Comparison of ENCODE assay signal across 1 cellular context in the genomic region with DNA sequence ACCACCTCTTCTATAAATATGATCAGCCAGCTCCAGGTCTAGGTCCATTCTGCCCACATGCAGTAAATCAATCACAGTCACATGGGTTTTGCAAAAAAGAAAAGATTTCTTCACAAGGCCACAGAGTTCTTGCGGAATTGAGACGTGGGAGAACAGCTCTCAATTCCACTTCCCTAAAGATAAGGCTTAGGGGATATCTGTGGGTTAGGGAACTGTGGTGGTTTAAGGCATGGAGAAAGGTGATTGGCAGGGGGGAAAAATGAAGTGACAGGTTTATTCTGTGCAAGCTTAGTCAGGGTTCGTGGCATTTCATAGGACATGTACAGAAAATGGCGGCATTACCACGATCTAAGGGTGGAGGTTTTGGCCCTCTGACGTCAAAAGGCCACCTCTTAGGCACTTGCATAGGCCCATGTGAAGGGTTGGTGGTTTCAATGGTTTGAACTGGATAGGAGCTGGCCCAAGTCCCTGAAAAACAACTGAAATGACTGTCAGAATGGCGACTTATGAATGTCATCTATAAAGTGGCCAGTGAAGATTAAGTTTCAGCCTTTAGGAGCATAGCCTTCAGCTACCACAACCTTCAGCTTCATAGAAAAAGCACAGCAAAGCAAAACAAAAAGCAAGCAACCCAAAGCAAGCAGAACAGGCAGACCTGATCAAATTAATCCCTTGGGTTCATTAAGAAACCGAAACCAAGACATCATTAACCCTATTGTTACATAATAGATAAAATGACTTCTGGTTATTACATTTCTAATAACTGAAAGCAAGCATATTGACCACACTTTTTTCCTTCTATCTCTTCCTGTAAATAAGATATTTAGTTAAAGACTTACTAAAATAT.
TF ChIP-seq lines count a peak whose summit lies in the region.

No MANE protein-coding gene starts in this region.

TF ChIP-seq in K562, 482 proteins besides CTCF, POLR2A, EP300 and RAD21 (continued from another document):
- TF ChIP-seq, protein P1, sequence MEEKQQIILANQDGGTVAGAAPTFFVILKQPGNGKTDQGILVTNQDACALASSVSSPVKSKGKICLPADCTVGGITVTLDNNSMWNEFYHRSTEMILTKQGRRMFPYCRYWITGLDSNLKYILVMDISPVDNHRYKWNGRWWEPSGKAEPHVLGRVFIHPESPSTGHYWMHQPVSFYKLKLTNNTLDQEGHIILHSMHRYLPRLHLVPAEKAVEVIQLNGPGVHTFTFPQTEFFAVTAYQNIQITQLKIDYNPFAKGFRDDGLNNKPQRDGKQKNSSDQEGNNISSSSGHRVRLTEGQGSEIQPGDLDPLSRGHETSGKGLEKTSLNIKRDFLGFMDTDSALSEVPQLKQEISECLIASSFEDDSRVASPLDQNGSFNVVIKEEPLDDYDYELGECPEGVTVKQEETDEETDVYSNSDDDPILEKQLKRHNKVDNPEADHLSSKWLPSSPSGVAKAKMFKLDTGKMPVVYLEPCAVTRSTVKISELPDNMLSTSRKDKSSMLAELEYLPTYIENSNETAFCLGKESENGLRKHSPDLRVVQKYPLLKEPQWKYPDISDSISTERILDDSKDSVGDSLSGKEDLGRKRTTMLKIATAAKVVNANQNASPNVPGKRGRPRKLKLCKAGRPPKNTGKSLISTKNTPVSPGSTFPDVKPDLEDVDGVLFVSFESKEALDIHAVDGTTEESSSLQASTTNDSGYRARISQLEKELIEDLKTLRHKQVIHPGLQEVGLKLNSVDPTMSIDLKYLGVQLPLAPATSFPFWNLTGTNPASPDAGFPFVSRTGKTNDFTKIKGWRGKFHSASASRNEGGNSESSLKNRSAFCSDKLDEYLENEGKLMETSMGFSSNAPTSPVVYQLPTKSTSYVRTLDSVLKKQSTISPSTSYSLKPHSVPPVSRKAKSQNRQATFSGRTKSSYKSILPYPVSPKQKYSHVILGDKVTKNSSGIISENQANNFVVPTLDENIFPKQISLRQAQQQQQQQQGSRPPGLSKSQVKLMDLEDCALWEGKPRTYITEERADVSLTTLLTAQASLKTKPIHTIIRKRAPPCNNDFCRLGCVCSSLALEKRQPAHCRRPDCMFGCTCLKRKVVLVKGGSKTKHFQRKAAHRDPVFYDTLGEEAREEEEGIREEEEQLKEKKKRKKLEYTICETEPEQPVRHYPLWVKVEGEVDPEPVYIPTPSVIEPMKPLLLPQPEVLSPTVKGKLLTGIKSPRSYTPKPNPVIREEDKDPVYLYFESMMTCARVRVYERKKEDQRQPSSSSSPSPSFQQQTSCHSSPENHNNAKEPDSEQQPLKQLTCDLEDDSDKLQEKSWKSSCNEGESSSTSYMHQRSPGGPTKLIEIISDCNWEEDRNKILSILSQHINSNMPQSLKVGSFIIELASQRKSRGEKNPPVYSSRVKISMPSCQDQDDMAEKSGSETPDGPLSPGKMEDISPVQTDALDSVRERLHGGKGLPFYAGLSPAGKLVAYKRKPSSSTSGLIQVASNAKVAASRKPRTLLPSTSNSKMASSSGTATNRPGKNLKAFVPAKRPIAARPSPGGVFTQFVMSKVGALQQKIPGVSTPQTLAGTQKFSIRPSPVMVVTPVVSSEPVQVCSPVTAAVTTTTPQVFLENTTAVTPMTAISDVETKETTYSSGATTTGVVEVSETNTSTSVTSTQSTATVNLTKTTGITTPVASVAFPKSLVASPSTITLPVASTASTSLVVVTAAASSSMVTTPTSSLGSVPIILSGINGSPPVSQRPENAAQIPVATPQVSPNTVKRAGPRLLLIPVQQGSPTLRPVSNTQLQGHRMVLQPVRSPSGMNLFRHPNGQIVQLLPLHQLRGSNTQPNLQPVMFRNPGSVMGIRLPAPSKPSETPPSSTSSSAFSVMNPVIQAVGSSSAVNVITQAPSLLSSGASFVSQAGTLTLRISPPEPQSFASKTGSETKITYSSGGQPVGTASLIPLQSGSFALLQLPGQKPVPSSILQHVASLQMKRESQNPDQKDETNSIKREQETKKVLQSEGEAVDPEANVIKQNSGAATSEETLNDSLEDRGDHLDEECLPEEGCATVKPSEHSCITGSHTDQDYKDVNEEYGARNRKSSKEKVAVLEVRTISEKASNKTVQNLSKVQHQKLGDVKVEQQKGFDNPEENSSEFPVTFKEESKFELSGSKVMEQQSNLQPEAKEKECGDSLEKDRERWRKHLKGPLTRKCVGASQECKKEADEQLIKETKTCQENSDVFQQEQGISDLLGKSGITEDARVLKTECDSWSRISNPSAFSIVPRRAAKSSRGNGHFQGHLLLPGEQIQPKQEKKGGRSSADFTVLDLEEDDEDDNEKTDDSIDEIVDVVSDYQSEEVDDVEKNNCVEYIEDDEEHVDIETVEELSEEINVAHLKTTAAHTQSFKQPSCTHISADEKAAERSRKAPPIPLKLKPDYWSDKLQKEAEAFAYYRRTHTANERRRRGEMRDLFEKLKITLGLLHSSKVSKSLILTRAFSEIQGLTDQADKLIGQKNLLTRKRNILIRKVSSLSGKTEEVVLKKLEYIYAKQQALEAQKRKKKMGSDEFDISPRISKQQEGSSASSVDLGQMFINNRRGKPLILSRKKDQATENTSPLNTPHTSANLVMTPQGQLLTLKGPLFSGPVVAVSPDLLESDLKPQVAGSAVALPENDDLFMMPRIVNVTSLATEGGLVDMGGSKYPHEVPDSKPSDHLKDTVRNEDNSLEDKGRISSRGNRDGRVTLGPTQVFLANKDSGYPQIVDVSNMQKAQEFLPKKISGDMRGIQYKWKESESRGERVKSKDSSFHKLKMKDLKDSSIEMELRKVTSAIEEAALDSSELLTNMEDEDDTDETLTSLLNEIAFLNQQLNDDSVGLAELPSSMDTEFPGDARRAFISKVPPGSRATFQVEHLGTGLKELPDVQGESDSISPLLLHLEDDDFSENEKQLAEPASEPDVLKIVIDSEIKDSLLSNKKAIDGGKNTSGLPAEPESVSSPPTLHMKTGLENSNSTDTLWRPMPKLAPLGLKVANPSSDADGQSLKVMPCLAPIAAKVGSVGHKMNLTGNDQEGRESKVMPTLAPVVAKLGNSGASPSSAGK (IDR thresholded peaks at IDR 0.05), result no peak
- peak; percentile 51 for TF ChIP-seq MEIS2 (IDR thresholded peaks at IDR 0.05; ENCODE audit: partially characterized antibody)
- TF ChIP-seq, protein P2, sequence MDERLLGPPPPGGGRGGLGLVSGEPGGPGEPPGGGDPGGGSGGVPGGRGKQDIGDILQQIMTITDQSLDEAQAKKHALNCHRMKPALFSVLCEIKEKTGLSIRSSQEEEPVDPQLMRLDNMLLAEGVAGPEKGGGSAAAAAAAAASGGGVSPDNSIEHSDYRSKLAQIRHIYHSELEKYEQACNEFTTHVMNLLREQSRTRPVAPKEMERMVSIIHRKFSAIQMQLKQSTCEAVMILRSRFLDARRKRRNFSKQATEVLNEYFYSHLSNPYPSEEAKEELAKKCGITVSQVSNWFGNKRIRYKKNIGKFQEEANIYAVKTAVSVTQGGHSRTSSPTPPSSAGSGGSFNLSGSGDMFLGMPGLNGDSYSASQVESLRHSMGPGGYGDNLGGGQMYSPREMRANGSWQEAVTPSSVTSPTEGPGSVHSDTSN (CRISPR knock-in tag; IDR thresholded peaks at IDR 0.05; ENCODE audit: low read depth), result no peak
- TF ChIP-seq, protein P2 (tag; conservative IDR thresholded peaks at IDR 0.05; ENCODE audit: low read depth), result peak; percentile 44; the same call in 1 of the 2 replicates
- TF ChIP-seq, protein P3, sequence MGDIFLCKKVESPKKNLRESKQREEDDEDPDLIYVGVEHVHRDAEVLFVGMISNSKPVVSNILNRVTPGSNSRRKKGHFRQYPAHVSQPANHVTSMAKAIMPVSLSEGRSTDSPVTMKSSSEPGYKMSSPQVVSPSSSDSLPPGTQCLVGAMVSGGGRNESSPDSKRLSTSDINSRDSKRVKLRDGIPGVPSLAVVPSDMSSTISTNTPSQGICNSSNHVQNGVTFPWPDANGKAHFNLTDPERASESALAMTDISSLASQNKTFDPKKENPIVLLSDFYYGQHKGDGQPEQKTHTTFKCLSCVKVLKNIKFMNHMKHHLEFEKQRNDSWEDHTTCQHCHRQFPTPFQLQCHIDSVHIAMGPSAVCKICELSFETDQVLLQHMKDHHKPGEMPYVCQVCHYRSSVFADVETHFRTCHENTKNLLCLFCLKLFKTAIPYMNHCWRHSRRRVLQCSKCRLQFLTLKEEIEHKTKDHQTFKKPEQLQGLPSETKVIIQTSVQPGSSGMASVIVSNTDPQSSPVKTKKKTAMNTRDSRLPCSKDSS (IDR thresholded peaks at IDR 0.05; ENCODE audit: low read depth, partially characterized antibody), result no peak
TF ChIP-seq in K562: peak in this region for 5.
